10 cellular contexts compared by ENCODE assay signal in the genomic region with DNA sequence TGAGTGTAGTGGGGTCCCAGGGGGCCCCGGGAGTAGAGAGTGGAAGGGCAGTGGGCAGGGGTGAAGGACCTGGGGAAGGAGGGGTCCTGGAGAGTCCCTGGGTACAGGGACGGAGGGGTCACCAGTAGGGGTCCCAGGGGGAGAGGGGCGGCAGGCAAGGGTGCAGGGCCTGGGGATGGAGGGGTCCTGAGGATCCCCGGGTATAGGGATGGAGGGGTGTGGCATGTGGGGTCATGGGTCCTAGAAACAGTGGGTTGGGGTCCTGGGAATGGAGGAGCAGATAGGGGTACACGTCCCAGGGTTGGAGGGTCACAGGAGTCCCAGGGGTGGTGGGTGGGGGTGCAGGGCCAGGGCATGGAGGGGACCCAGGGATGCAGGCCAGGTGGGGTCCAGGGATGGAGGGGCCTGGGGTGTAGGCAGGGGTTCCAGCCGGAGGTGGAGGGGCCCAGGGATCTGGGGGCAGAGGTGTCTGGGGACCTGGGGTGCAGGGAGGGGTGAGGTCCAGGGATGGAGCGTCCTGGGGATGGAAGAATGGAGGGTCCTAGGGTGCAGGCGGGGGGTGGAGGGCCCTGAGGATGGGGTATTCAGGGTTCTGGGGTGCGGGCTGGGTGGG. TPM values are rescaled to one million over a fixed set of nuclear protein-coding genes. Genes with fewer than 3 reads are reported as not detected.
DNase-seq lines count a peak whose midpoint lies in the region; ATAC-seq and TF ChIP-seq lines count a peak whose summit lies in the region.
"Had no signal": no experiment of that assay in that cellular context is flagged by ENCODE, and none has a peak within 500 bp of the region (broad histone marks: within the 10 kb centered on the region; RNA-seq: fewer than 3 reads in every experiment).

No MANE protein-coding gene starts in this region.

- H3K36me3 ChIP-seq in right atrium auricular region = no peaks in the 10 kb centered on the region
- no peaks in the 10 kb centered on the region for H3K36me3 ChIP-seq in breast epithelium
- peaks cover 0 to 26% of the 10 kb centered on the region in 2 experiments for H3K36me3 ChIP-seq in mesenchymal stem cell (ENCODE audit: control insufficient read depth in 1 of 2, insufficient read depth in 2 of 2, low read depth in 1 of 2, low read length in 2 of 2)
- H3K36me3 ChIP-seq in aorta (ENCODE audit: control insufficient read depth in 1 of 2, insufficient read depth in 2 of 2, low read length in 1 of 2) = no peaks in the 10 kb centered on the region

- H2BK120ac ChIP-seq in mesenchymal stem cell (ENCODE audit: low read depth, low read length) = no peak overlapping the region

- peak overlapping the region; percentile 69 for H3K4me2 ChIP-seq in mesenchymal stem cell (ENCODE audit: low read length, poor library complexity, severe bottlenecking)

- H4K91ac ChIP-seq in mesenchymal stem cell (ENCODE audit: low read length) = peak overlapping the region; percentile 47

- no peak overlapping the region for H2BK5ac ChIP-seq in mesenchymal stem cell (ENCODE audit: low read depth, low read length, poor library complexity, severe bottlenecking)

- H2BK12ac ChIP-seq in mesenchymal stem cell (ENCODE audit: low read length in 2 of 2) = no peak overlapping the region

- 98% methylated on average over 9 of the region's 9 CpGs for WGBS in mesenchymal stem cell
- WGBS in aorta, 2 donors = 79 to 86% methylated on average over 9 of the region's 9 CpGs

- peak overlapping the region; percentile 68 for H3K9ac ChIP-seq in mesenchymal stem cell (ENCODE audit: low read length)

- no peaks in the 10 kb centered on the region for H3K27me3 ChIP-seq in right atrium auricular region
- H3K27me3 ChIP-seq in breast epithelium = no peaks in the 10 kb centered on the region
- no peaks in the 10 kb centered on the region for H3K27me3 ChIP-seq in mesenchymal stem cell (ENCODE audit: control insufficient read depth in 1 of 2, insufficient read depth in 1 of 2, low read length in 2 of 2)
- H3K27me3 ChIP-seq in aorta (ENCODE audit: control insufficient read depth in 1 of 2, insufficient read depth in 2 of 2, low read length in 1 of 2) = no peaks in the 10 kb centered on the region

- H3K4me1 ChIP-seq in right atrium auricular region (peaks cover 0 to 24% of the 10 kb centered on the region in 2 donors), breast epithelium (peaks cover 0 to 6% of the 10 kb centered on the region in 2 donors), mesenchymal stem cell (ENCODE audit: control insufficient read depth, insufficient read depth, low read depth, low read length) (peaks cover 30% of the 10 kb centered on the region), aorta (ENCODE audit: control insufficient read depth in 1 of 2, insufficient read depth in 2 of 2, low read length in 2 of 2) (no peaks in the 10 kb centered on the region)

- no peak overlapping the region for H2AFZ ChIP-seq in mesenchymal stem cell (ENCODE audit: low read depth, low read length)

- H3K4ac ChIP-seq in mesenchymal stem cell (ENCODE audit: low read depth in 1 of 2, low read length in 2 of 2) = no peak overlapping the region

- H3K27ac ChIP-seq in right atrium auricular region (no peak overlapping the region), breast epithelium (peak overlapping the region in 1 of 2 donors; percentile 12), mesenchymal stem cell (ENCODE audit: low read length, poor library complexity, severe bottlenecking) (no peak overlapping the region), aorta (ENCODE audit: low read depth in 1 of 2, low read length in 2 of 2) (no peak overlapping the region)

- DNase-seq in Right ventricle myocardium inferior (ENCODE audit: missing footprints) = no peak
- DNase-seq in right atrium auricular region (ENCODE audit: low spot score) = no peak
- DNase-seq in breast epithelium (ENCODE audit: low spot score in 2 of 2) = no peak
- no peak for DNase-seq in mesenchymal stem cell
- DNase-seq in aorta = no peak
- DNase-seq in SW480 (ENCODE audit: low spot score) = no peak
- DNase-seq in putamen (ENCODE audit: low spot score) = no peak
- DNase-seq: NCI-H1048; stimulated activated CD4-positive, alpha-beta T cell treated with anti-CD3 and anti-CD28 coated beads, Interleukin-2, amount 100 ng/mL, for 24 hours had no signal

- no peak overlapping the region for H3K14ac ChIP-seq in mesenchymal stem cell (ENCODE audit: low read length in 2 of 2)

- H4K8ac ChIP-seq in mesenchymal stem cell (ENCODE audit: low read length) = no peak overlapping the region

- intact Hi-C loops in Right ventricle myocardium inferior (cut with DNase I) = no loop called here
- intact Hi-C loops in breast epithelium (cut with DNase I; ENCODE audit: low total_unique reads) = no loop called here
- intact Hi-C loops in aorta (cut with DNase I) = no loop called here

- no peaks in the 10 kb centered on the region for H3K9me3 ChIP-seq in right atrium auricular region
- no peaks in the 10 kb centered on the region for H3K9me3 ChIP-seq in breast epithelium
- no peaks in the 10 kb centered on the region for H3K9me3 ChIP-seq in mesenchymal stem cell (ENCODE audit: control insufficient read depth, low read length)
- H3K9me3 ChIP-seq in aorta (ENCODE audit: control insufficient read depth, low read length) = no peaks in the 10 kb centered on the region

- TF ChIP-seq CTCF in right atrium auricular region (IDR thresholded peaks at IDR 0.05) = no peak
- TF ChIP-seq CTCF in breast epithelium (IDR thresholded peaks at IDR 0.05) = no peak

- H3K18ac ChIP-seq in mesenchymal stem cell (ENCODE audit: low read depth in 1 of 2, low read length in 2 of 2) = peak overlapping the region in 1 of 2 experiments; percentile 56

- peak; percentile 5 for ATAC-seq in Right ventricle myocardium inferior
- ATAC-seq in aorta (ENCODE audit: low FRiP score) = peak; percentile 1
- ATAC-seq in GM18519 (IDR thresholded peaks at IDR 0.05; ENCODE audit: low FRiP score, unreplicated experiment) = no peak

- peaks cover 33% of the 10 kb centered on the region for H3K79me1 ChIP-seq in mesenchymal stem cell (replicated peaks; ENCODE audit: low read length, poor library complexity, severe bottlenecking)

- peak overlapping the region; percentile 20 for H2BK15ac ChIP-seq in mesenchymal stem cell (ENCODE audit: low read depth, poor library complexity, severe bottlenecking)

- no peak for TF ChIP-seq POLR2A in breast epithelium (IDR thresholded peaks at IDR 0.05)

- H2AK5ac ChIP-seq in mesenchymal stem cell (ENCODE audit: low read length, severe bottlenecking) = no peak overlapping the region

- no peak overlapping the region for H3K23ac ChIP-seq in mesenchymal stem cell (ENCODE audit: low read length in 2 of 2)

- H3K4me3 ChIP-seq in right atrium auricular region (peak overlapping the region in 1 of 2 donors; percentile 68), breast epithelium (peak overlapping the region; percentile 65 to 91 (median 72)), mesenchymal stem cell (ENCODE audit: insufficient read depth in 1 of 2, low read depth in 1 of 2, low read length in 2 of 2) (peak overlapping the region in 1 of 2 experiments; percentile 82), aorta (ENCODE audit: low read length in 2 of 2) (no peak overlapping the region)

RNA-seq across cellular contexts. Expression of a gene that starts 1.3 kb away (rescaled TPM):
- total RNA-seq in Right ventricle myocardium inferior (48.7 TPM), right atrium auricular region (10 to 100 TPM; 54.8 to 55.9 TPM), breast epithelium (10 to 100 TPM; 52.0 to 67.2 (median 54.4) TPM), aorta (10 to 100 TPM; 46.2 to 62.7 TPM)
- polyA plus RNA-seq in mesenchymal stem cell (2013, experiment 1 of 2) = 60.4 TPM
- 58.7 TPM for polyA plus RNA-seq in mesenchymal stem cell (2013, experiment 2 of 2)
- 10 to 100 TPM; 27.5 to 56.7 TPM for polyA plus RNA-seq in aorta

RNA-seq across cellular contexts. Expression of a gene that starts 36.9 kb away (rescaled TPM):
- 234 TPM for total RNA-seq in Right ventricle myocardium inferior
- 100 to 1,000 TPM in 1 of 2 donors, 10 to 100 TPM in 1; 90.3 to 107 TPM for total RNA-seq in right atrium auricular region
- 100 to 1,000 TPM in 1 of 3 donors, 10 to 100 TPM in 2; 94.7 to 170 (median 97.0) TPM for total RNA-seq in breast epithelium
- 126 TPM for polyA plus RNA-seq in mesenchymal stem cell (2013, experiment 1 of 2)
- 128 TPM for polyA plus RNA-seq in mesenchymal stem cell (2013, experiment 2 of 2)
- 100 to 1,000 TPM in 1 of 2 donors, 10 to 100 TPM in 1; 93.0 to 103 TPM for total RNA-seq in aorta
- 10 to 100 TPM; 49.3 to 68.1 TPM for polyA plus RNA-seq in aorta

Comparison
In these comparisons a context has a peak if more than half of its experiments do, and no peak if none do; other contexts are left out.
1. H3K4me3 ChIP-seq: peak in breast epithelium (3 of 3); none in aorta (0 of 2).